21 cellular contexts compared by ENCODE assay signal in genomic region chr9:115757461-115757860, GRCh38.
DNase-seq lines count a peak whose midpoint lies in the region; ATAC-seq, FAIRE-seq and TF ChIP-seq lines count a peak whose summit lies in the region.
"Had no signal": no experiment of that assay in that cellular context is flagged by ENCODE, and none has a peak within 500 bp of the region (broad histone marks: within the 10 kb centered on the region; RNA-seq: fewer than 3 reads in every experiment).

No MANE protein-coding gene starts in this region.

- TF ChIP-seq POLR2A in A549 (IDR thresholded peaks at IDR 0.05; ENCODE audit: low read length) = no peak

- H3K27ac Mint-ChIP-seq in HFFc6 = no peak overlapping the region
- H3K27ac Mint-ChIP-seq: CD4-positive, CD25-positive, alpha-beta regulatory T cell had no signal

- TF ChIP-seq RAD21 in A549 (conservative IDR thresholded peaks at IDR 0.05 in 1 of 2, IDR thresholded peaks at IDR 0.05 in 1 of 2) = no peak

- H3K27ac ChIP-seq in A549 = peak overlapping the region in 1 of 2 experiments; percentile 23; a peak in 2 of 6 replicates

- H3K4me3 Mint-ChIP-seq in HFFc6 = no peak overlapping the region
- H3K4me3 Mint-ChIP-seq: CD4-positive, CD25-positive, alpha-beta regulatory T cell had no signal

- CTCF ChIA-PET in A549 (lab: Yijun Ruan, JAX) = interaction anchor here (0.7 kb wide), 1 partner anchor 903 kb away, joined by 3 read pairs; no protein-coding TSS in a partner anchor

- no peak for TF ChIP-seq CTCF in A549 (IDR thresholded peaks at IDR 0.05)
- no peak for TF ChIP-seq CTCF in bronchial epithelial cell (IDR thresholded peaks at IDR 0.05; ENCODE audit: insufficient read depth, low read length, severe bottlenecking)
- TF ChIP-seq CTCF in fibroblast of the aortic adventitia (IDR thresholded peaks at IDR 0.05; ENCODE audit: insufficient read depth, low read length) = no peak
- TF ChIP-seq CTCF in HFFc6 (IDR thresholded peaks at IDR 0.05) = no peak

- DNase-seq in A549 (ENCODE audit: low read depth in 1 of 2, low spot score in 1 of 2) = peak in 1 of 2 experiments; percentile 55
- DNase-seq in DMS153 (lab: John Stamatoyannopoulos, UW) = peak; percentile 88
- peak; percentile 36 for DNase-seq in bronchial epithelial cell (ENCODE audit: low read depth)
- DNase-seq in fibroblast of the aortic adventitia (ENCODE audit: low read depth) = peak; percentile 31
- no peak for DNase-seq in islet precursor cell
- no peak for DNase-seq in HFFc6
- DNase-seq: ACHN; Caco-2; CD4-positive, CD25-positive, alpha-beta regulatory T cell; DND-41; GDM1; KBM-7; NCI-H1436 treated with DMSO at 0.1 percent for 48 hours; NCI-H510A treated with DMSO at 0.1 percent for 48 hours had no signal

- H3K27me3 Mint-ChIP-seq in HFFc6 (ENCODE audit: insufficient read depth) = peaks cover 1% of the 10 kb centered on the region; the same call in 1 of the 2 replicates
- H3K27me3 Mint-ChIP-seq: CD4-positive, CD25-positive, alpha-beta regulatory T cell had no signal

- no peak for TF ChIP-seq EP300 in A549 (IDR thresholded peaks at IDR 0.05)

- H3K4me3 ChIP-seq in A549 = no peak overlapping the region
- no peak overlapping the region for H3K4me3 ChIP-seq in bronchial epithelial cell (ENCODE audit: low read depth, low read length)
- H3K4me3 ChIP-seq in fibroblast of the aortic adventitia (ENCODE audit: low read depth, low read length) = no peak overlapping the region
- H3K4me3 ChIP-seq: GM12878 had no signal

- 80% methylated on average over 2 of the region's 2 CpGs for WGBS in A549 (ENCODE audit: missing lambda C conversion rate)

- no peaks in the 10 kb centered on the region for H3K27me3 ChIP-seq in bronchial epithelial cell (ENCODE audit: control insufficient read depth, insufficient read depth, low read length)

- H3K36me3 Mint-ChIP-seq in HFFc6 (ENCODE audit: low read depth) = no peaks in the 10 kb centered on the region
- H3K36me3 Mint-ChIP-seq: CD4-positive, CD25-positive, alpha-beta regulatory T cell had no signal

- H3K9me3 Mint-ChIP-seq in HFFc6 = no peaks in the 10 kb centered on the region

- no peaks in the 10 kb centered on the region for H3K4me1 ChIP-seq in A549
- H3K4me1 ChIP-seq: Caco-2 had no signal

- POLR2A ChIA-PET in A549 (lab: Yijun Ruan, JAX) = no interaction called here

- H3K36me3 ChIP-seq in bronchial epithelial cell (ENCODE audit: control insufficient read depth, insufficient read depth, low read length) = no peaks in the 10 kb centered on the region

- ATAC-seq in A549 = no peak
- ATAC-seq in GM19463 (IDR thresholded peaks at IDR 0.05; ENCODE audit: unreplicated experiment) = no peak
- no peak for ATAC-seq in GM18861 (IDR thresholded peaks at IDR 0.05; ENCODE audit: unreplicated experiment)
- ATAC-seq: GM12878, Panc1, Right ventricle myocardium inferior had no signal

- no peak overlapping the region for H3K4me2 ChIP-seq in A549

- H3K4me1 Mint-ChIP-seq in HFFc6 (ENCODE audit: low read depth) = peaks cover 11% of the 10 kb centered on the region
- H3K4me1 Mint-ChIP-seq: CD4-positive, CD25-positive, alpha-beta regulatory T cell had no signal

- H3K9me3 ChIP-seq in A549 = no peaks in the 10 kb centered on the region
- H3K9me3 ChIP-seq: Caco-2 had no signal

- FAIRE-seq in A549 (lab: Jason Lieb, UNC) (peak; percentile 51), bronchial epithelial cell (lab: Jason Lieb, UNC) (no peak)
- FAIRE-seq: GM12878, GM18507, H1 had no signal

TF ChIP-seq in A549, 52 proteins besides CTCF, POLR2A, EP300 and RAD21:
- TF ChIP-seq ZSCAN20 (CRISPR knock-in tag; IDR thresholded peaks at IDR 0.05) (no peak), ZFP36 (IDR thresholded peaks at IDR 0.05; ENCODE audit: borderline replicate concordance, partially characterized antibody) (no peak), JUNB (IDR thresholded peaks at IDR 0.05) (no peak), FOSL2 (IDR thresholded peaks at IDR 0.05) (no peak), FOSL2 (CRISPR knock-in tag; IDR thresholded peaks at IDR 0.05) (no peak), E2F6 (IDR thresholded peaks at IDR 0.05; ENCODE audit: borderline replicate concordance, low read depth) (no peak), ELK1 (IDR thresholded peaks at IDR 0.05; ENCODE audit: low read depth, low read length) (no peak), NFE2L2 (conservative IDR thresholded peaks at IDR 0.05; ENCODE audit: low read length) (no peak), TP53 (CRISPR knock-in tag; IDR thresholded peaks at IDR 0.05) (no peak), KDM5A (IDR thresholded peaks at IDR 0.05) (no peak), RFX5 (IDR thresholded peaks at IDR 0.05) (no peak), GATA3 (IDR thresholded peaks at IDR 0.05; ENCODE audit: borderline replicate concordance) (no peak), RCOR1 (IDR thresholded peaks at IDR 0.05; ENCODE audit: low read depth, low read length) (no peak), CHD4 (IDR thresholded peaks at IDR 0.05; ENCODE audit: borderline replicate concordance) (no peak), HOXA7 (CRISPR knock-in tag; IDR thresholded peaks at IDR 0.05) (no peak), KDM1A (IDR thresholded peaks at IDR 0.05; ENCODE audit: low read depth) (no peak)
- TF ChIP-seq, protein P1, sequence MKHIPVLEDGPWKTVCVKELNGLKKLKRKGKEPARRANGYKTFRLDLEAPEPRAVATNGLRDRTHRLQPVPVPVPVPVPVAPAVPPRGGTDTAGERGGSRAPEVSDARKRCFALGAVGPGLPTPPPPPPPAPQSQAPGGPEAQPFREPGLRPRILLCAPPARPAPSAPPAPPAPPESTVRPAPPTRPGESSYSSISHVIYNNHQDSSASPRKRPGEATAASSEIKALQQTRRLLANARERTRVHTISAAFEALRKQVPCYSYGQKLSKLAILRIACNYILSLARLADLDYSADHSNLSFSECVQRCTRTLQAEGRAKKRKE (CRISPR knock-in tag; IDR thresholded peaks at IDR 0.05; ENCODE audit: low read depth) = no peak

Comparison
In these comparisons a context has a peak if more than half of its experiments do, and no peak if none do; other contexts are left out.
1. DNase-seq: peak in DMS153 (single experiment), bronchial epithelial cell (single experiment) and fibroblast of the aortic adventitia (single experiment); none in islet precursor cell (single experiment) and HFFc6 (single experiment).